Comparison of ENCODE assay signal across 8 cellular contexts in genomic region chr11:76770642-76771445, GRCh38. TPM values are rescaled to one million over a fixed set of nuclear protein-coding genes. Genes with fewer than 3 reads are reported as not detected.
DNase-seq lines count a peak whose midpoint lies in the region; ATAC-seq and TF ChIP-seq lines count a peak whose summit lies in the region.

No MANE protein-coding gene starts in this region.

- H3K14ac ChIP-seq in IMR-90 (replicated peaks; ENCODE audit: low read depth, low read length) = peak overlapping the region; percentile 94

- peak overlapping the region; percentile 92 for H2BK5ac ChIP-seq in IMR-90 (ENCODE audit: low read depth, low read length, poor library complexity, severe bottlenecking)

- no CpG with 5 or more reads among the region's 6 CpGs for WGBS in IMR-90 (ENCODE audit: extremely low coverage in 2 of 2, insufficient read length in 1 of 2), 2 experiments

- H3K27ac ChIP-seq in IMR-90 (ENCODE audit: insufficient read depth, low read length) = peak overlapping the region; percentile 85

- peak overlapping the region; percentile 91 for H2BK120ac ChIP-seq in IMR-90 (ENCODE audit: low read depth, low read length)

- TF ChIP-seq POLR2A in IMR-90 (IDR thresholded peaks at IDR 0.05; ENCODE audit: low read depth, low read length) = peak; percentile 52; the same call in 1 of the 2 replicates

- no peaks in the 10 kb centered on the region for H3K9me3 Mint-ChIP-seq in central memory CD8-positive, alpha-beta T cell

- peaks cover 19% of the 10 kb centered on the region for H3K4me1 Mint-ChIP-seq in central memory CD8-positive, alpha-beta T cell

- peak overlapping the region; percentile 25; the same call in 1 of the 2 replicates for H3K56ac ChIP-seq in IMR-90 (ENCODE audit: extremely low read depth, insufficient read depth, low read length)

- no peaks in the 10 kb centered on the region for H3K36me3 ChIP-seq in IMR-90 (ENCODE audit: control insufficient read depth, insufficient read depth, low read length)
- no peaks in the 10 kb centered on the region for H3K36me3 ChIP-seq in mucosa of descending colon (ENCODE audit: low read depth)

- no peak overlapping the region for H3K4me3 ChIP-seq in IMR-90 (ENCODE audit: insufficient read depth, low read depth, low read length)
- H3K4me3 ChIP-seq in mucosa of descending colon = no peak overlapping the region

- peak overlapping the region; percentile 93 for H4K5ac ChIP-seq in IMR-90 (ENCODE audit: low read depth, low read length)

- peak overlapping the region; percentile 75 to 95 for H4K8ac ChIP-seq in IMR-90 (ENCODE audit: low read depth in 2 of 2, low read length in 2 of 2)

- in situ Hi-C loops in IMR-90 (cut with MboI; ENCODE audit: low sequenced_read_pairs) = no loop called here

- peak; percentile 86 for ATAC-seq in IMR-90 (ENCODE audit: low read depth)
- ATAC-seq in central memory CD8-positive, alpha-beta T cell (replicated peaks; ENCODE audit: extremely low read depth, poor library complexity, severe bottlenecking) = peak; percentile 33
- ATAC-seq in mucosa of descending colon = peak; percentile 39
- no peak for ATAC-seq in HG02759 (IDR thresholded peaks at IDR 0.05; ENCODE audit: unreplicated experiment)
- ATAC-seq in HG03159 (IDR thresholded peaks at IDR 0.05; ENCODE audit: unreplicated experiment) = no peak
- no peak for ATAC-seq in HG03439 (IDR thresholded peaks at IDR 0.05; ENCODE audit: unreplicated experiment)

- POLR2A ChIA-PET in IMR-90 (lab: Charles Lee; ENCODE audit: unreplicated experiment) = interaction anchor here (1.0 kb wide), 2 partner anchors 12 to 17 kb away, joined by 3 to 9 read pairs; partner anchors contain the start of gene TSKU

- peak overlapping the region; percentile 98 for H4K91ac ChIP-seq in IMR-90 (ENCODE audit: insufficient read depth, low read depth, low read length)

- no peak overlapping the region for H3K4me3 Mint-ChIP-seq in central memory CD8-positive, alpha-beta T cell

- H3K4me1 ChIP-seq in IMR-90 (ENCODE audit: control insufficient read depth, insufficient read depth, low read length) (peaks cover 43% of the 10 kb centered on the region), mucosa of descending colon (ENCODE audit: low read depth) (peaks cover 70% of the 10 kb centered on the region)

- H3K9me1 ChIP-seq in IMR-90 (ENCODE audit: insufficient read depth, low read length) = peaks cover 18% of the 10 kb centered on the region

- no peak overlapping the region for H3K27ac Mint-ChIP-seq in central memory CD8-positive, alpha-beta T cell (ENCODE audit: low read depth)

- H3K23ac ChIP-seq in IMR-90 (ENCODE audit: low read depth, low read length) = peak overlapping the region; percentile 64

- peak overlapping the region; percentile 8 for H3K9ac ChIP-seq in IMR-90 (ENCODE audit: low read depth, low read length)

- peak overlapping the region; percentile 98 for H3K18ac ChIP-seq in IMR-90 (ENCODE audit: low read depth, low read length)

- peaks cover 17% of the 10 kb centered on the region for H3K27me3 Mint-ChIP-seq in central memory CD8-positive, alpha-beta T cell

- peaks cover 7% of the 10 kb centered on the region; the same call in 1 of the 2 replicates for H4K20me1 ChIP-seq in IMR-90 (ENCODE audit: insufficient read depth, low read length)

- H2BK15ac ChIP-seq in IMR-90 (ENCODE audit: low read depth, low read length) = peak overlapping the region; percentile 86; the same call in 2 of the 3 replicates

- H3K9me3 ChIP-seq in IMR-90 (ENCODE audit: control insufficient read depth, insufficient read depth, low read length) (no peaks in the 10 kb centered on the region; the same call in 1 of the 2 replicates), mucosa of descending colon (no peaks in the 10 kb centered on the region)

- peak overlapping the region; percentile 79 for H2AK9ac ChIP-seq in IMR-90 (replicated peaks; ENCODE audit: low read depth, low read length, poor library complexity)

- TF ChIP-seq CTCF in IMR-90 (conservative IDR thresholded peaks at IDR 0.05; ENCODE audit: low read depth, low read length) = no peak
- TF ChIP-seq CTCF in mucosa of descending colon (IDR thresholded peaks at IDR 0.05) = no peak

- H3K4me2 ChIP-seq in IMR-90 (ENCODE audit: low read depth, low read length) = peak overlapping the region; percentile 25

- H2AK5ac ChIP-seq in IMR-90 (ENCODE audit: low read depth, low read length) = peak overlapping the region; percentile 100

- peaks cover 1% of the 10 kb centered on the region for H3K36me3 Mint-ChIP-seq in central memory CD8-positive, alpha-beta T cell (ENCODE audit: insufficient read depth)

- intact Hi-C loops in IMR-90 (cut with micrococcal nuclease) = loop anchor here (1.0 kb wide), 1 partner anchor 12 kb away; the partner anchor contains the start of gene TSKU
- intact Hi-C loops in mucosa of descending colon (cut with DNase I, micrococcal nuclease) = no loop called here

- H3K27me3 ChIP-seq in IMR-90 (ENCODE audit: control insufficient read depth, insufficient read depth, low read length) = 0 out of 2 replicates have a peak, but pooled peaks cover 1% of the 10 kb centered on the region

- peak overlapping the region; percentile 11 for H2AFZ ChIP-seq in IMR-90 (replicated peaks; ENCODE audit: low read length, poor library complexity)

- peak; percentile 84 for DNase-seq in A172 (ENCODE audit: low spot score)
- peak; percentile 99 for DNase-seq in IMR-90
- no peak for DNase-seq in central memory CD8-positive, alpha-beta T cell (ENCODE audit: low spot score in 2 of 2)
- DNase-seq in mucosa of descending colon = peak in 1 of 3 donors; percentile 53
- no peak for DNase-seq in DMS114 treated with DMSO at 0.1 percent for 48 hours (lab: John Stamatoyannopoulos, UW; ENCODE audit: unreplicated experiment)

- H3K79me1 ChIP-seq in IMR-90 (ENCODE audit: low read depth in 1 of 2, low read length in 2 of 2) = no peaks in the 10 kb centered on the region

- CTCF ChIA-PET in IMR-90 (lab: Yijun Ruan, JAX) = interaction anchor here (0.9 to 2.8 kb wide), 2 partner anchors 9 to 149 kb away, joined by 3 to 9 read pairs; no protein-coding TSS in a partner anchor

- H3K4ac ChIP-seq in IMR-90 (ENCODE audit: low read depth, low read length) = peak overlapping the region; percentile 93

- H2BK20ac ChIP-seq in IMR-90 (ENCODE audit: low read depth, low read length) = peak overlapping the region; percentile 70

- dilution Hi-C loops in IMR-90 (cut with HindIII; ENCODE audit: low sequenced_read_pairs, unreplicated experiment) = no loop called here

- no TSS peak for BruUV-seq in IMR-90 (replicated peaks; lab: Mats Ljungman, UMichigan)

- no peak for TF ChIP-seq RAD21 in IMR-90 (IDR thresholded peaks at IDR 0.05; ENCODE audit: low read length)

TF ChIP-seq in IMR-90, 13 proteins besides CTCF, POLR2A, EP300 and RAD21:
- TF ChIP-seq CEBPB (IDR thresholded peaks at IDR 0.05; ENCODE audit: low read depth, low read length) (no peak; the same call in none of the 2 replicates), NFE2L2 (IDR thresholded peaks at IDR 0.05; ENCODE audit: low read depth, low read length) (0 out of 2 replicates have a peak, but pooled peaks have one; percentile 28), ELK1 (IDR thresholded peaks at IDR 0.05; ENCODE audit: borderline replicate concordance, low read depth, low read length) (no peak), USF2 (IDR thresholded peaks at IDR 0.05; ENCODE audit: low read depth, low read length) (peak; percentile 50; the same call in 1 of the 2 replicates), BHLHE40 (IDR thresholded peaks at IDR 0.05; ENCODE audit: low read depth, low read length) (peak; percentile 60), CHD1 (IDR thresholded peaks at IDR 0.05; ENCODE audit: low read depth, low read length) (peak; percentile 50; the same call in 1 of the 2 replicates), MAZ (IDR thresholded peaks at IDR 0.05; ENCODE audit: borderline replicate concordance, low read depth, low read length) (peak; percentile 68), MAFK (IDR thresholded peaks at IDR 0.05; ENCODE audit: low read depth, low read length) (peak; percentile 34; the same call in 1 of the 2 replicates), FOS (IDR thresholded peaks at IDR 0.05; ENCODE audit: low read depth, low read length) (peak; percentile 91), RCOR1 (IDR thresholded peaks at IDR 0.05; ENCODE audit: insufficient replicate concordance, low read length) (peak; percentile 91)

RNA-seq across cellular contexts. Expression of gene TSKU, which starts 12.3 kb away (rescaled TPM):
- 37.7 and 41.5 TPM in 2 replicates for total RNA-seq in A172 (2014; rRNA removed; shearing (Covaris generic))
- total RNA-seq in IMR-90 (2012; rRNA removed) = 6.4 and 6.8 TPM in 2 replicates
- 26.6 and 28.7 TPM in 2 replicates for polyA plus RNA-seq in IMR-90 (2012; rRNA removed)
- polyA plus RNA-seq in IMR-90 (2012; cell fraction: cytosol; rRNA removed) = 13.1 and 43.5 TPM in 2 replicates
- polyA plus RNA-seq in IMR-90 (2012; cell fraction: nucleus; rRNA removed; ENCODE audit: low replicate concordance) = 11.3 and 20.6 TPM in 2 replicates
- total RNA-seq in mucosa of descending colon = 10 to 100 TPM; 21.5 to 42.9 (median 41.8) TPM

Comparison
In these comparisons a context has a peak if more than half of its experiments do, and no peak if none do; other contexts are left out.
1. DNase-seq: peak in A172 (single experiment) and IMR-90 (single experiment); none in central memory CD8-positive, alpha-beta T cell (0 of 2) and DMS114 treated with DMSO at 0.1 percent for 48 hours (single experiment).
2. ATAC-seq: peak in IMR-90 (single experiment), central memory CD8-positive, alpha-beta T cell (single experiment) and mucosa of descending colon (single experiment); none in HG02759 (single experiment), HG03159 (single experiment) and HG03439 (single experiment).